In genomic region chr7:50735327-50735726, GRCh38 we compare ENCODE assay signal across 22 cellular contexts. TPM values are rescaled to one million over a fixed set of nuclear protein-coding genes. Genes with fewer than 3 reads are reported as not detected.
A peak's percentile ranks its signal among the peaks of the same experiment; 100 is the strongest.
DNase-seq lines count a peak whose midpoint lies in the region; TF ChIP-seq lines count a peak whose summit lies in the region.
"Had no signal": no experiment of that assay in that cellular context is flagged by ENCODE, and none has a peak within 500 bp of the region (broad histone marks: within the 10 kb centered on the region; RNA-seq: fewer than 3 reads in every experiment).

No MANE protein-coding gene starts in this region.

- H3K4me3 ChIP-seq in HEK293 (ENCODE audit: low read depth, low read length): no peak overlapping the region
- no peak overlapping the region for H3K4me3 ChIP-seq in smooth muscle cell
- H3K4me3 ChIP-seq: GM23248 had no signal

- no peaks in the 10 kb centered on the region for H3K36me3 Mint-ChIP-seq in activated naive CD4-positive, alpha-beta T cell treated with anti-CD3 and anti-CD28 coated beads, Interleukin-2, amount 10 ng/mL, durations not matched to agents 7 days and 5 days
- peaks cover 3% of the 10 kb centered on the region for H3K36me3 Mint-ChIP-seq in T-helper 2 cell treated with Interferon-gamma antibody and Interleukin-4, amounts not matched to agents 5 μg/mL and 100 μg/mL, for 36 hours (ENCODE audit: low read depth)
- H3K36me3 Mint-ChIP-seq: CD14-positive monocyte had no signal

- H3K9ac ChIP-seq in smooth muscle cell (ENCODE audit: low read depth): no peak overlapping the region
- H3K9ac ChIP-seq: GM23248, KMS-11 had no signal

- no peak overlapping the region for H3K4me2 ChIP-seq in smooth muscle cell
- H3K4me2 ChIP-seq: KMS-11 had no signal

- no peak for TF ChIP-seq CTCF in HEK293 (tag by site-specific recombination; IDR thresholded peaks at IDR 0.05)
- no peak for TF ChIP-seq CTCF in smooth muscle cell (IDR thresholded peaks at IDR 0.05; ENCODE audit: borderline replicate concordance, insufficient read depth, poor library complexity, severe bottlenecking)

- peaks cover 53% of the 10 kb centered on the region for H4K20me1 ChIP-seq in smooth muscle cell (ENCODE audit: low read depth)

- H3K4me1 Mint-ChIP-seq in activated naive CD4-positive, alpha-beta T cell treated with anti-CD3 and anti-CD28 coated beads, Interleukin-2, amount 10 ng/mL, durations not matched to agents 7 days and 5 days: peaks cover 28% of the 10 kb centered on the region
- peaks cover 22% of the 10 kb centered on the region for H3K4me1 Mint-ChIP-seq in T-helper 2 cell treated with Interferon-gamma antibody and Interleukin-4, amounts not matched to agents 5 μg/mL and 100 μg/mL, for 36 hours (ENCODE audit: low read depth)

- POLR2A ChIA-PET in HEK293 (lab: Yijun Ruan, JAX): no interaction called here

- H2AFZ ChIP-seq in smooth muscle cell (ENCODE audit: low read depth): no peak overlapping the region
- H2AFZ ChIP-seq: GM23248 had no signal

- CTCF ChIA-PET in activated naive CD4-positive, alpha-beta T cell treated with anti-CD3 and anti-CD28 coated beads, Interleukin-2, amount 10 ng/mL, durations not matched to agents 7 days and 5 days (lab: Charles Lee): no interaction called here
- CTCF ChIA-PET in HEK293 (lab: Yijun Ruan, JAX): no interaction called here

- no peak overlapping the region for H3K4me3 Mint-ChIP-seq in activated naive CD4-positive, alpha-beta T cell treated with anti-CD3 and anti-CD28 coated beads, Interleukin-2, amount 10 ng/mL, durations not matched to agents 7 days and 5 days
- no peak overlapping the region for H3K4me3 Mint-ChIP-seq in T-helper 2 cell treated with Interferon-gamma antibody and Interleukin-4, amounts not matched to agents 5 μg/mL and 100 μg/mL, for 36 hours
- H3K4me3 Mint-ChIP-seq: CD14-positive monocyte, H9 had no signal

- no peaks in the 10 kb centered on the region for H3K27me3 Mint-ChIP-seq in activated naive CD4-positive, alpha-beta T cell treated with anti-CD3 and anti-CD28 coated beads, Interleukin-2, amount 10 ng/mL, durations not matched to agents 7 days and 5 days
- H3K27me3 Mint-ChIP-seq in T-helper 2 cell treated with Interferon-gamma antibody and Interleukin-4, amounts not matched to agents 5 μg/mL and 100 μg/mL, for 36 hours (ENCODE audit: low read depth): no peaks in the 10 kb centered on the region

- H3K4me1 ChIP-seq in HEK293 (ENCODE audit: control insufficient read depth, insufficient read depth, low read length) (no peaks in the 10 kb centered on the region), smooth muscle cell (ENCODE audit: low read depth) (peaks cover 12% of the 10 kb centered on the region)

- H3K27ac ChIP-seq in HEK293 (ENCODE audit: extremely low read depth, low read depth, low read length) (no peak overlapping the region), smooth muscle cell (ENCODE audit: low read depth) (peak overlapping the region; percentile 89)
- H3K27ac ChIP-seq: GM23248, KMS-11 had no signal

- H3K9me3 ChIP-seq in HEK293 (ENCODE audit: control insufficient read depth, insufficient read depth, low read depth, low read length) (no peaks in the 10 kb centered on the region; the same call in 1 of the 2 replicates), smooth muscle cell (replicated peaks; ENCODE audit: low read depth) (no peaks in the 10 kb centered on the region)

- peaks cover 90% of the 10 kb centered on the region for H3K79me2 ChIP-seq in smooth muscle cell (ENCODE audit: low read depth)

- H3K36me3 ChIP-seq in HEK293 (ENCODE audit: control insufficient read depth in 2 of 2, insufficient read depth in 1 of 2, low read length in 2 of 2) (no peaks in the 10 kb centered on the region; a peak in 1 of 3 replicates), smooth muscle cell (ENCODE audit: low read depth) (no peaks in the 10 kb centered on the region)

- peaks cover 3% of the 10 kb centered on the region for H3K9me3 Mint-ChIP-seq in activated naive CD4-positive, alpha-beta T cell treated with anti-CD3 and anti-CD28 coated beads, Interleukin-2, amount 10 ng/mL, durations not matched to agents 7 days and 5 days
- H3K9me3 Mint-ChIP-seq in T-helper 2 cell treated with Interferon-gamma antibody and Interleukin-4, amounts not matched to agents 5 μg/mL and 100 μg/mL, for 36 hours: no peaks in the 10 kb centered on the region

- DNase-seq in activated naive CD4-positive, alpha-beta T cell treated with anti-CD3 and anti-CD28 coated beads, Interleukin-2, amount 10 ng/mL, durations not matched to agents 7 days and 5 days: peak; percentile 28
- no peak for DNase-seq in activated naive CD4-positive, alpha-beta T cell (lab: John Stamatoyannopoulos, UW)
- no peak for DNase-seq in T-helper 2 cell treated with Interferon-gamma antibody and Interleukin-4, amounts not matched to agents 5 μg/mL and 100 μg/mL, for 36 hours (ENCODE audit: low spot score)
- DNase-seq in smooth muscle cell (lab: John Stamatoyannopoulos, UW; ENCODE audit: unreplicated experiment) (no peak), NCI-H187 treated with DMSO at 0.1 percent for 48 hours (lab: John Stamatoyannopoulos, UW) (no peak), AG20443 (ENCODE audit: low spot score) (no peak), MV-4-11 (lab: John Stamatoyannopoulos, UW) (no peak)
- DNase-seq: 8988T, AML-193, GM23248, H9, IMR-90, NCI-H1694, NCI-H2081 treated with DMSO at 0.1 percent for 48 hours, NCI-H446, NCI-H526, PC-3, RPMI8226, SHP77 had no signal

- peaks cover 8% of the 10 kb centered on the region for H3F3A ChIP-seq in smooth muscle cell (ENCODE audit: low read depth)

- peak overlapping the region; percentile 1 for H3K27ac Mint-ChIP-seq in activated naive CD4-positive, alpha-beta T cell treated with anti-CD3 and anti-CD28 coated beads, Interleukin-2, amount 10 ng/mL, durations not matched to agents 7 days and 5 days
- H3K27ac Mint-ChIP-seq in T-helper 2 cell treated with Interferon-gamma antibody and Interleukin-4, amounts not matched to agents 5 μg/mL and 100 μg/mL, for 36 hours: peak overlapping the region; percentile 4
- H3K27ac Mint-ChIP-seq: H9 had no signal

- H3K27me3 ChIP-seq in smooth muscle cell (ENCODE audit: low read depth): no peaks in the 10 kb centered on the region

TF ChIP-seq in HEK293, 187 proteins besides CTCF, POLR2A, EP300 and RAD21:
- TF ChIP-seq ZNF302 (tag by site-specific recombination; IDR thresholded peaks at IDR 0.05; ENCODE audit: low read depth) (no peak), EGR2 (tag by site-specific recombination; IDR thresholded peaks at IDR 0.05; ENCODE audit: low read depth) (no peak), ZBTB49 (tag by site-specific recombination; IDR thresholded peaks at IDR 0.05; ENCODE audit: low read depth) (no peak), HOXC10 (CRISPR knock-in tag; IDR thresholded peaks at IDR 0.05) (no peak), ZNF26 (tag by site-specific recombination; IDR thresholded peaks at IDR 0.05) (no peak), ZNF214 (tag by site-specific recombination; IDR thresholded peaks at IDR 0.05; ENCODE audit: borderline replicate concordance) (peak; percentile 60; the same call in 1 of the 2 replicates)

RNA-seq across cellular contexts. Expression of gene GRB10, which starts 47.4 kb away (rescaled TPM):
- 16.2 and 20.1 TPM in 2 replicates for total RNA-seq in smooth muscle cell
- 17.7 and 18.0 TPM in 2 replicates for polyA plus RNA-seq in smooth muscle cell
